In genomic region chr11:12161603-12162350, GRCh38 we compare ENCODE assay signal across 20 cellular contexts. TPM values are rescaled to one million over a fixed set of nuclear protein-coding genes. Genes with fewer than 3 reads are reported as not detected.
DNase-seq lines count a peak whose midpoint lies in the region; TF ChIP-seq lines count a peak whose summit lies in the region.
"Had no signal": no experiment of that assay in that cellular context is flagged by ENCODE, and none has a peak within 500 bp of the region (broad histone marks: within the 10 kb centered on the region; RNA-seq: fewer than 3 reads in every experiment).

No MANE protein-coding gene starts in this region.

- peak overlapping the region in 1 of 2 experiments; percentile 85 for H3K18ac ChIP-seq in mesenchymal stem cell (ENCODE audit: low read depth in 1 of 2, low read length in 2 of 2)

- H4K8ac ChIP-seq in mesenchymal stem cell (ENCODE audit: low read length) = no peak overlapping the region

- WGBS in mesenchymal stem cell = 94% methylated on average over 11 of the region's 12 CpGs
- WGBS in tibial nerve, 2 donors = 89 to 93% methylated on average over 12 of the region's 12 CpGs

- no peak overlapping the region for H2BK120ac ChIP-seq in mesenchymal stem cell (ENCODE audit: low read depth, low read length)

- no peak overlapping the region for H2BK5ac ChIP-seq in mesenchymal stem cell (ENCODE audit: low read depth, low read length, poor library complexity, severe bottlenecking)

- H3K36me3 ChIP-seq in mesenchymal stem cell (ENCODE audit: control insufficient read depth in 1 of 2, insufficient read depth in 2 of 2, low read depth in 1 of 2, low read length in 2 of 2) = peaks cover 10 to 26% of the 10 kb centered on the region in 2 experiments
- no peaks in the 10 kb centered on the region for H3K36me3 ChIP-seq in tibial nerve
- peaks cover 0 to 20% (median 0%) of the 10 kb centered on the region in 3 donors for H3K36me3 ChIP-seq in Peyer's patch
- H3K36me3 ChIP-seq: SJCRH30 had no signal

- TF ChIP-seq EP300 in tibial nerve (IDR thresholded peaks at IDR 0.05) = no peak

- H3K4me2 ChIP-seq in mesenchymal stem cell (ENCODE audit: low read length, poor library complexity, severe bottlenecking) = no peak overlapping the region

- no peaks in the 10 kb centered on the region for H3K9me3 Mint-ChIP-seq in activated CD4-positive, alpha-beta T cell treated with anti-CD3 and anti-CD28 coated beads, Interleukin-2, amount 10 ng/mL, durations not matched to agents 24 days and 14 days
- peaks cover 1% of the 10 kb centered on the region for H3K9me3 Mint-ChIP-seq in glutamatergic neuron (ENCODE audit: unreplicated experiment)
- H3K9me3 Mint-ChIP-seq: naive thymus-derived CD4-positive, alpha-beta T cell had no signal

- H3K9me3 ChIP-seq in mesenchymal stem cell (ENCODE audit: control insufficient read depth, low read length) (no peaks in the 10 kb centered on the region), tibial nerve (no peaks in the 10 kb centered on the region), Peyer's patch (no peaks in the 10 kb centered on the region)
- H3K9me3 ChIP-seq: SJCRH30 had no signal

- TF ChIP-seq POLR2A in tibial nerve (IDR thresholded peaks at IDR 0.05) (no peak), Peyer's patch (IDR thresholded peaks at IDR 0.05) (no peak)

- H3K4me1 ChIP-seq in mesenchymal stem cell (ENCODE audit: control insufficient read depth, insufficient read depth, low read depth, low read length) (peaks cover 50% of the 10 kb centered on the region), tibial nerve (peaks cover 0 to 75% (median 36%) of the 10 kb centered on the region in 4 donors), Peyer's patch (peaks cover 0 to 84% (median 3%) of the 10 kb centered on the region in 4 donors)

- H3K27me3 Mint-ChIP-seq in activated CD4-positive, alpha-beta T cell treated with anti-CD3 and anti-CD28 coated beads, Interleukin-2, amount 10 ng/mL, durations not matched to agents 24 days and 14 days = no peaks in the 10 kb centered on the region
- H3K27me3 Mint-ChIP-seq in glutamatergic neuron (ENCODE audit: unreplicated experiment) = no peaks in the 10 kb centered on the region
- H3K27me3 Mint-ChIP-seq: naive thymus-derived CD4-positive, alpha-beta T cell had no signal

- H3K4me3 ChIP-seq in coronary artery = peak overlapping the region; percentile 39
- H3K4me3 ChIP-seq in mesenchymal stem cell (ENCODE audit: insufficient read depth in 1 of 2, low read depth in 1 of 2, low read length in 2 of 2) = no peak overlapping the region
- no peak overlapping the region for H3K4me3 ChIP-seq in tibial nerve
- H3K4me3 ChIP-seq in Peyer's patch = no peak overlapping the region
- H3K4me3 ChIP-seq: SJCRH30 had no signal

- H2BK15ac ChIP-seq in mesenchymal stem cell (ENCODE audit: low read depth, poor library complexity, severe bottlenecking) = no peak overlapping the region

- H3K79me1 ChIP-seq in mesenchymal stem cell (replicated peaks; ENCODE audit: low read length, poor library complexity, severe bottlenecking) = peaks cover 12% of the 10 kb centered on the region

- TF ChIP-seq CTCF in coronary artery (IDR thresholded peaks at IDR 0.05) (no peak), tibial nerve (IDR thresholded peaks at IDR 0.05) (no peak), glutamatergic neuron (IDR thresholded peaks at IDR 0.05; ENCODE audit: partially characterized antibody, unreplicated experiment) (no peak), Peyer's patch (IDR thresholded peaks at IDR 0.05) (no peak)

- H3K36me3 Mint-ChIP-seq in activated CD4-positive, alpha-beta T cell treated with anti-CD3 and anti-CD28 coated beads, Interleukin-2, amount 10 ng/mL, durations not matched to agents 24 days and 14 days (ENCODE audit: low read depth) = peaks cover 48% of the 10 kb centered on the region
- no peaks in the 10 kb centered on the region for H3K36me3 Mint-ChIP-seq in glutamatergic neuron (ENCODE audit: unreplicated experiment)

- H3K27ac Mint-ChIP-seq in activated CD4-positive, alpha-beta T cell treated with anti-CD3 and anti-CD28 coated beads, Interleukin-2, amount 10 ng/mL, durations not matched to agents 24 days and 14 days = peak overlapping the region; percentile 96
- no peak overlapping the region for H3K27ac Mint-ChIP-seq in glutamatergic neuron (ENCODE audit: unreplicated experiment)
- H3K27ac Mint-ChIP-seq: naive thymus-derived CD4-positive, alpha-beta T cell had no signal

- no peaks in the 10 kb centered on the region for H3K27me3 ChIP-seq in mesenchymal stem cell (ENCODE audit: control insufficient read depth in 1 of 2, insufficient read depth in 1 of 2, low read length in 2 of 2)
- H3K27me3 ChIP-seq in tibial nerve = no peaks in the 10 kb centered on the region
- no peaks in the 10 kb centered on the region for H3K27me3 ChIP-seq in Peyer's patch
- H3K27me3 ChIP-seq: SJCRH30 had no signal

- no peak overlapping the region for H3K14ac ChIP-seq in mesenchymal stem cell (ENCODE audit: low read length in 2 of 2)

- H3K23ac ChIP-seq in mesenchymal stem cell (ENCODE audit: low read length in 2 of 2) = no peak overlapping the region

- H3K4me1 Mint-ChIP-seq in activated CD4-positive, alpha-beta T cell treated with anti-CD3 and anti-CD28 coated beads, Interleukin-2, amount 10 ng/mL, durations not matched to agents 24 days and 14 days = peaks cover 72% of the 10 kb centered on the region
- peaks cover 7% of the 10 kb centered on the region for H3K4me1 Mint-ChIP-seq in glutamatergic neuron (ENCODE audit: low read depth, unreplicated experiment)

- no peak overlapping the region for H3K9ac ChIP-seq in mesenchymal stem cell (ENCODE audit: low read length)

- H2AFZ ChIP-seq in mesenchymal stem cell (ENCODE audit: low read depth, low read length) = no peak overlapping the region

- H2BK12ac ChIP-seq in mesenchymal stem cell (ENCODE audit: low read length in 2 of 2) = peak overlapping the region; percentile 28 to 32

- intact Hi-C loops in activated CD4-positive, alpha-beta T cell treated with anti-CD3 and anti-CD28 coated beads, Interleukin-2, amount 10 ng/mL, durations not matched to agents 24 days and 14 days (cut with micrococcal nuclease) = no loop called here

- no peak overlapping the region for H3K4ac ChIP-seq in mesenchymal stem cell (ENCODE audit: low read depth in 1 of 2, low read length in 2 of 2)

- peak overlapping the region; percentile 93 to 99 for H3K27ac ChIP-seq in coronary artery
- H3K27ac ChIP-seq in mesenchymal stem cell (ENCODE audit: low read length, poor library complexity, severe bottlenecking) = peak overlapping the region; percentile 92
- H3K27ac ChIP-seq in tibial nerve = peak overlapping the region in 3 of 4 donors; percentile 12 to 92 (median 84)
- peak overlapping the region in 2 of 4 donors; percentile 89 to 94 for H3K27ac ChIP-seq in Peyer's patch
- H3K27ac ChIP-seq: C4-2B, SJCRH30 had no signal

- DNase-seq in activated CD4-positive, alpha-beta T cell treated with anti-CD3 and anti-CD28 coated beads, Interleukin-2, amount 10 ng/mL, durations not matched to agents 24 days and 14 days = no peak
- DNase-seq in activated CD4-positive, alpha-beta T cell treated with anti-CD3 and anti-CD28 coated beads, Interleukin-2, amount 50 U/mL, for 1 hour = no peak
- DNase-seq in coronary artery (ENCODE audit: low spot score) = peak; percentile 58
- DNase-seq in mesenchymal stem cell = no peak
- no peak for DNase-seq in tibial nerve (ENCODE audit: low spot score in 2 of 2)
- no peak for DNase-seq in glutamatergic neuron
- no peak for DNase-seq in Peyer's patch
- no peak for DNase-seq in dermis blood vessel endothelial cell
- DNase-seq: 8988T; activated CD4-positive, alpha-beta T cell treated with anti-CD3 and anti-CD28 coated beads, Interleukin-2, amount 50 U/mL, for 4 hours; erythroblast; head of caudate nucleus; kidney glomerular epithelial cell; naive thymus-derived CD4-positive, alpha-beta T cell; NCI-H1694; NCI-H345; SJCRH30; stimulated activated CD4-positive, alpha-beta T cell treated with anti-CD3 and anti-CD28 coated beads, Interleukin-15, amount 100 ng/mL, for 24 hours; T-helper 9 cell had no signal

- H4K91ac ChIP-seq in mesenchymal stem cell (ENCODE audit: low read length) = no peak overlapping the region

- peak overlapping the region; percentile 89 for H2AK5ac ChIP-seq in mesenchymal stem cell (ENCODE audit: low read length, severe bottlenecking)

- H3K4me3 Mint-ChIP-seq in activated CD4-positive, alpha-beta T cell treated with anti-CD3 and anti-CD28 coated beads, Interleukin-2, amount 10 ng/mL, durations not matched to agents 24 days and 14 days = no peak overlapping the region
- H3K4me3 Mint-ChIP-seq in glutamatergic neuron (ENCODE audit: unreplicated experiment) = no peak overlapping the region
- H3K4me3 Mint-ChIP-seq: naive thymus-derived CD4-positive, alpha-beta T cell had no signal

RNA-seq across cellular contexts. Expression of gene MICAL2, which starts 51.4 kb away (rescaled TPM):
- 501 and 510 TPM in 2 replicates for total RNA-seq in activated CD4-positive, alpha-beta T cell treated with anti-CD3 and anti-CD28 coated beads, Interleukin-2, amount 10 ng/mL, durations not matched to agents 24 days and 14 days
- 96.9 TPM for polyA plus RNA-seq in mesenchymal stem cell (2013, experiment 1 of 2)
- 100 TPM for polyA plus RNA-seq in mesenchymal stem cell (2013, experiment 2 of 2)
- total RNA-seq in tibial nerve (100 to 1,000 TPM in 2 of 4 donors, 10 to 100 TPM in 2; 87.0 to 136 (median 101) TPM), glutamatergic neuron (ENCODE audit: unreplicated experiment) (4.4 TPM), Peyer's patch (100 to 1,000 TPM; 109 to 197 (median 183) TPM), dermis blood vessel endothelial cell (110 and 124 TPM in 2 replicates)

Comparison
In these comparisons a context has a peak if more than half of its experiments do, and no peak if none do; other contexts are left out.
1. RNA of gene MICAL2, which starts 51.4 kb away (total RNA-seq): 501 to 510 TPM in activated CD4-positive, alpha-beta T cell treated with anti-CD3 and anti-CD28 coated beads, Interleukin-2, amount 10 ng/mL, durations not matched to agents 24 days and 14 days, 109 to 197 TPM in Peyer's patch, 110 to 124 TPM in dermis blood vessel endothelial cell and 87.0 to 136 TPM in tibial nerve; 4.4 TPM in glutamatergic neuron (single experiment); every median in the first group is over 10 times any median in the second.